25 cellular contexts compared by ENCODE assay signal in the genomic region with DNA sequence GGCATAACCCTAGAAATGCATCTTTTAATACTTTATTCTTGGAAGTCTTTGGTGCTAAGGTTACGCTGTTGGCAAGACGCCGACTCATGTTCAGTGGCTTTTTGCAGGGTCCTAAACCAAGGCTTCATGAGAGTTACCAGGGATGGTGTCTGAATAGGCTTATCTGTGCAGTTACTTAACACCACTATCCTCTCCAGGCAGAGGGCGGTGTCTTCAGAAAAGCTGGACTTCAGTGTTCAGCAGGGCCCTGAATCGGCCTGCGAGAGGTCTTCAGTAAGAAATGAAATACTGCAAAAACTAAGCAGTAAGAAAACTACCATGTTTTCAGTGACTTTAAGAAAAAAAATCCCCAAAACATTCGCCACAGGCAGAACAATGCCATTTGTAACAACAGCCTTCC. TPM values are rescaled to one million over a fixed set of nuclear protein-coding genes. Genes with fewer than 3 reads are reported as not detected.
A peak's percentile ranks its signal among the peaks of the same experiment; 100 is the strongest.
DNase-seq lines count a peak whose midpoint lies in the region; ATAC-seq and TF ChIP-seq lines count a peak whose summit lies in the region.
"Had no signal": no experiment of that assay in that cellular context is flagged by ENCODE, and none has a peak within 500 bp of the region (broad histone marks: within the 10 kb centered on the region; RNA-seq: fewer than 3 reads in every experiment).

No MANE protein-coding gene starts in this region.

- ATAC-seq in IMR-90 (ENCODE audit: low read depth), result no peak
- no peak for ATAC-seq in right lobe of liver
- ATAC-seq: body of pancreas; gastroesophageal sphincter; HCT116; HepG2; left lobe of liver; right cardiac atrium; stimulated activated naive CD8-positive, alpha-beta T cell treated with anti-CD3 and anti-CD28 coated beads, Interleukin-15, amount 100 ng/mL, for 72 hours had no signal

- H4K5ac ChIP-seq in IMR-90 (ENCODE audit: low read depth, low read length), result no peak overlapping the region

- no peak for TF ChIP-seq POLR2A in IMR-90 (IDR thresholded peaks at IDR 0.05; ENCODE audit: low read depth, low read length)
- TF ChIP-seq POLR2A in sigmoid colon (IDR thresholded peaks at IDR 0.05), result no peak
- no peak for TF ChIP-seq POLR2A in right lobe of liver (IDR thresholded peaks at IDR 0.05)

- DNase-seq in IMR-90 (no peak), amniotic epithelial cell (ENCODE audit: low read depth) (peak; percentile 39), fibroblast of villous mesenchyme (ENCODE audit: low read depth) (peak; percentile 19), substantia nigra (lab: John Stamatoyannopoulos, UW) (peak in 7 of 49 donors; percentile 10 to 54 (median 24)), iPS-NIHi7 (ENCODE audit: extremely low spot score) (no peak), sigmoid colon (no peak), right lobe of liver (no peak)
- DNase-seq: activated CD4-positive, alpha-beta T cell treated with anti-CD3 and anti-CD28 coated beads, Interleukin-2, amount 10 ng/mL, durations not matched to agents 7 days and 5 days; activated naive CD4-positive, alpha-beta T cell treated with Interleukin-2 at 50 U/mL for 16 hours; activated T-cell treated with anti-CD3 and anti-CD28 coated beads, Interleukin-2, amount 50 U/mL, for 1 hour; body of pancreas; cerebellar nuclear complex; NCI-H1436; right cardiac atrium; SHP77 treated with DMSO at 0.1 percent for 48 hours; stimulated activated naive CD8-positive, alpha-beta T cell treated with anti-CD3 and anti-CD28 coated beads, Interleukin-15, amount 100 ng/mL, for 72 hours had no signal

- no peak overlapping the region for H2BK15ac ChIP-seq in IMR-90 (ENCODE audit: low read depth, low read length)

- H3K36me3 ChIP-seq in IMR-90 (ENCODE audit: control insufficient read depth, insufficient read depth, low read length) (peaks cover 2% of the 10 kb centered on the region; the same call in 1 of the 2 replicates), sigmoid colon (peaks cover 0 to 14% (median 5%) of the 10 kb centered on the region in 4 donors), right lobe of liver (peaks cover 0 to 3% (median 0%) of the 10 kb centered on the region in 4 donors)
- H3K36me3 ChIP-seq: BLaER1 had no signal

- dilution Hi-C loops in IMR-90 (cut with HindIII; ENCODE audit: low sequenced_read_pairs, unreplicated experiment), result no loop called here

- peak overlapping the region; percentile 14; the same call in 1 of the 2 replicates for H3K18ac ChIP-seq in IMR-90 (ENCODE audit: low read depth, low read length)

- 0 out of 4 replicates have a peak, but pooled peaks cover 0 to 4% of the 10 kb centered on the region in 2 experiments for H3K79me1 ChIP-seq in IMR-90 (ENCODE audit: low read depth in 1 of 2, low read length in 2 of 2)

- H3K9me3 ChIP-seq in IMR-90 (ENCODE audit: control insufficient read depth, insufficient read depth, low read length) (no peaks in the 10 kb centered on the region), sigmoid colon (no peaks in the 10 kb centered on the region), right lobe of liver (no peaks in the 10 kb centered on the region)
- H3K9me3 ChIP-seq: BLaER1, body of pancreas, gastroesophageal sphincter, tibial artery had no signal

- H3K14ac ChIP-seq in IMR-90 (replicated peaks; ENCODE audit: low read depth, low read length), result no peak overlapping the region

- peaks cover 6% of the 10 kb centered on the region for H3K4me1 ChIP-seq in IMR-90 (ENCODE audit: control insufficient read depth, insufficient read depth, low read length)
- H3K4me1 ChIP-seq in sigmoid colon, result no peaks in the 10 kb centered on the region
- no peaks in the 10 kb centered on the region for H3K4me1 ChIP-seq in right lobe of liver
- H3K4me1 ChIP-seq: gastroesophageal sphincter, parathyroid adenoma, tibial artery had no signal

- no peak overlapping the region for H3K23ac ChIP-seq in IMR-90 (ENCODE audit: low read depth, low read length)

- H2AK5ac ChIP-seq in IMR-90 (ENCODE audit: low read depth, low read length), result no peak overlapping the region; the same call in 1 of the 2 replicates

- 0 out of 2 replicates have a peak overlapping the region, but pooled peaks have one; percentile 6 for H2BK20ac ChIP-seq in IMR-90 (ENCODE audit: low read depth, low read length)

- no peak for TF ChIP-seq RAD21 in IMR-90 (IDR thresholded peaks at IDR 0.05; ENCODE audit: low read length)

- no peak overlapping the region for H3K9ac ChIP-seq in IMR-90 (ENCODE audit: low read depth, low read length)
- H3K9ac ChIP-seq: BLaER1, parathyroid adenoma had no signal

- CTCF ChIA-PET in IMR-90 (lab: Yijun Ruan, JAX), result interaction anchor here (0.5 kb wide), 1 partner anchor 87 kb away, joined by 4 read pairs; no protein-coding TSS in a partner anchor

- H3K4ac ChIP-seq in IMR-90 (ENCODE audit: low read depth, low read length), result no peak overlapping the region

- intact Hi-C loops in IMR-90 (cut with micrococcal nuclease) (no loop called here), sigmoid colon (cut with DNase I) (no loop called here), right lobe of liver (cut with DNase I) (no loop called here)

- H3K9me1 ChIP-seq in IMR-90 (ENCODE audit: insufficient read depth, low read length), result peaks cover 15% of the 10 kb centered on the region

- no peak overlapping the region for H3K4me2 ChIP-seq in IMR-90 (ENCODE audit: low read depth, low read length)
- H3K4me2 ChIP-seq: BLaER1 had no signal

- TF ChIP-seq EP300 in sigmoid colon (IDR thresholded peaks at IDR 0.05), result no peak

- H2BK5ac ChIP-seq in IMR-90 (ENCODE audit: low read depth, low read length, poor library complexity, severe bottlenecking), result no peak overlapping the region

- H2BK120ac ChIP-seq in IMR-90 (ENCODE audit: low read depth, low read length), result no peak overlapping the region

- H3K27ac ChIP-seq in IMR-90 (ENCODE audit: insufficient read depth, low read length) (no peak overlapping the region), substantia nigra (ENCODE audit: low read depth, low read length, poor library complexity, severe bottlenecking) (peak overlapping the region; percentile 77), sigmoid colon (no peak overlapping the region), right lobe of liver (no peak overlapping the region)
- H3K27ac ChIP-seq: BLaER1, body of pancreas, gastroesophageal sphincter, parathyroid adenoma, tibial artery had no signal

- no TSS peak for BruUV-seq in IMR-90 (replicated peaks; lab: Mats Ljungman, UMichigan)

- H3K27me3 ChIP-seq in IMR-90 (ENCODE audit: control insufficient read depth, insufficient read depth, low read length) (no peaks in the 10 kb centered on the region), sigmoid colon (no peaks in the 10 kb centered on the region), right lobe of liver (no peaks in the 10 kb centered on the region)
- H3K27me3 ChIP-seq: BLaER1, body of pancreas, gastroesophageal sphincter, tibial artery had no signal

- no peak overlapping the region for H3K56ac ChIP-seq in IMR-90 (ENCODE audit: extremely low read depth, insufficient read depth, low read length)

- H2AFZ ChIP-seq in IMR-90 (replicated peaks; ENCODE audit: low read length, poor library complexity), result no peak overlapping the region
- H2AFZ ChIP-seq: parathyroid adenoma had no signal

- H4K91ac ChIP-seq in IMR-90 (ENCODE audit: insufficient read depth, low read depth, low read length), result no peak overlapping the region

- TF ChIP-seq CTCF in IMR-90 (conservative IDR thresholded peaks at IDR 0.05; ENCODE audit: low read depth, low read length), result no peak
- no peak for TF ChIP-seq CTCF in fibroblast of villous mesenchyme (IDR thresholded peaks at IDR 0.05; ENCODE audit: insufficient read depth, low read depth, low read length)
- TF ChIP-seq CTCF in sigmoid colon (IDR thresholded peaks at IDR 0.05), result no peak
- no peak for TF ChIP-seq CTCF in right lobe of liver (IDR thresholded peaks at IDR 0.05)

- WGBS in IMR-90 (ENCODE audit: extremely low coverage in 2 of 2, insufficient read length in 1 of 2), 2 experiments, result no CpG with 5 or more reads among the region's 7 CpGs
- WGBS in sigmoid colon, 2 donors, result 96 to 98% methylated on average over 7 of the region's 7 CpGs
- 97% methylated on average over 7 of the region's 7 CpGs for WGBS in right lobe of liver (ENCODE audit: insufficient coverage, low coverage, low lambda C conversion rate, missing lambda C conversion rate)

- H3K4me3 ChIP-seq in IMR-90 (ENCODE audit: insufficient read depth, low read depth, low read length) (no peak overlapping the region), fibroblast of villous mesenchyme (ENCODE audit: low read depth, low read length) (no peak overlapping the region), sigmoid colon (no peak overlapping the region), right lobe of liver (no peak overlapping the region)
- H3K4me3 ChIP-seq: BLaER1, body of pancreas, gastroesophageal sphincter, tibial artery had no signal

- POLR2A ChIA-PET in IMR-90 (lab: Charles Lee; ENCODE audit: unreplicated experiment), result no interaction called here

- no peaks in the 10 kb centered on the region for H4K20me1 ChIP-seq in IMR-90 (ENCODE audit: insufficient read depth, low read length)
- H4K20me1 ChIP-seq: BLaER1 had no signal

- in situ Hi-C loops in IMR-90 (cut with MboI; ENCODE audit: low sequenced_read_pairs), result no loop called here

- no peak overlapping the region for H2AK9ac ChIP-seq in IMR-90 (replicated peaks; ENCODE audit: low read depth, low read length, poor library complexity)

- no peak overlapping the region for H4K8ac ChIP-seq in IMR-90 (ENCODE audit: low read depth in 2 of 2, low read length in 2 of 2)

TF ChIP-seq in IMR-90, 13 proteins besides CTCF, POLR2A, EP300 and RAD21 (continues in another document):
- no peak for TF ChIP-seq MAFK (IDR thresholded peaks at IDR 0.05; ENCODE audit: low read depth, low read length)
- TF ChIP-seq, protein P1, sequence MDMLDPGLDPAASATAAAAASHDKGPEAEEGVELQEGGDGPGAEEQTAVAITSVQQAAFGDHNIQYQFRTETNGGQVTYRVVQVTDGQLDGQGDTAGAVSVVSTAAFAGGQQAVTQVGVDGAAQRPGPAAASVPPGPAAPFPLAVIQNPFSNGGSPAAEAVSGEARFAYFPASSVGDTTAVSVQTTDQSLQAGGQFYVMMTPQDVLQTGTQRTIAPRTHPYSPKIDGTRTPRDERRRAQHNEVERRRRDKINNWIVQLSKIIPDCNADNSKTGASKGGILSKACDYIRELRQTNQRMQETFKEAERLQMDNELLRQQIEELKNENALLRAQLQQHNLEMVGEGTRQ (IDR thresholded peaks at IDR 0.05; ENCODE audit: low read depth, low read length), result no peak

RNA-seq across cellular contexts. Expression of gene SIM2, which starts 58.3 kb away (rescaled TPM):
- total RNA-seq in IMR-90 (2012; rRNA removed) (1.9 and 2.2 TPM in 2 replicates), fibroblast of villous mesenchyme (0.32 TPM in 1 of 2 replicates, not detected in the other), sigmoid colon (not detected), right lobe of liver (not detected)
- polyA plus RNA-seq in IMR-90 (2012; rRNA removed) (7.5 and 7.9 TPM in 2 replicates), sigmoid colon (under 1 TPM in 2 of 3 donors, not detected in 1; 0.01 to 0.60 TPM)
- 7.5 and 8.7 TPM in 2 replicates for polyA plus RNA-seq in IMR-90 (2012; cell fraction: cytosol; rRNA removed)
- 22.1 and 26.1 TPM in 2 replicates for polyA plus RNA-seq in IMR-90 (2012; cell fraction: nucleus; rRNA removed; ENCODE audit: low replicate concordance)
- total RNA-seq: fibroblast of lung, left lobe of liver, neural crest cell, right cardiac atrium had no signal
- polyA plus RNA-seq: right cardiac atrium had no signal

Comparison
In these comparisons a context has a peak if more than half of its experiments do, and no peak if none do; other contexts are left out.
1. DNase-seq: peak in amniotic epithelial cell (single experiment) and fibroblast of villous mesenchyme (single experiment); none in IMR-90 (single experiment), iPS-NIHi7 (single experiment), sigmoid colon (single experiment) and right lobe of liver (0 of 3).